8 cellular contexts compared by ENCODE assay signal in genomic region chr18:31498450-31499156, GRCh38. TPM values are rescaled to one million over a fixed set of nuclear protein-coding genes. Genes with fewer than 3 reads are reported as not detected.
A peak's percentile ranks its signal among the peaks of the same experiment; 100 is the strongest.
DNase-seq lines count a peak whose midpoint lies in the region; ATAC-seq and TF ChIP-seq lines count a peak whose summit lies in the region.

No MANE protein-coding gene starts in this region.

- no peak overlapping the region for H3K4me3 ChIP-seq in CD4-positive, alpha-beta memory T cell (ENCODE audit: low read length in 2 of 2)
- peak overlapping the region; percentile 72 for H3K4me3 ChIP-seq in neuron (ENCODE audit: low read length)

- POLR2A ChIA-PET in CD4-positive, alpha-beta memory T cell (lab: Charles Lee; ENCODE audit: partially characterized antibody) = no interaction called here

- CTCF ChIA-PET in CD4-positive, alpha-beta memory T cell (lab: Charles Lee; ENCODE audit: partially characterized antibody) = no interaction called here

- peaks cover 0 to 6% (median 1%) of the 10 kb centered on the region in 8 donors for H3K9me3 Mint-ChIP-seq in CD4-positive, alpha-beta memory T cell
- no peaks in the 10 kb centered on the region for H3K9me3 Mint-ChIP-seq in endothelial cell (ENCODE audit: unreplicated experiment)

- peaks cover 8% of the 10 kb centered on the region for H3K27me3 ChIP-seq in CD4-positive, alpha-beta memory T cell (ENCODE audit: insufficient read depth, low read length)
- peaks cover 39% of the 10 kb centered on the region for H3K27me3 ChIP-seq in neuron (ENCODE audit: insufficient read depth, low read length)

- intact Hi-C loops in CD4-positive, alpha-beta memory T cell (cut with micrococcal nuclease) = no loop called here

- peaks cover 2 to 12% (median 3%) of the 10 kb centered on the region in 4 donors for H3K4me1 Mint-ChIP-seq in CD4-positive, alpha-beta memory T cell
- peaks cover 14% of the 10 kb centered on the region for H3K4me1 Mint-ChIP-seq in endothelial cell (ENCODE audit: unreplicated experiment)

- H3K27me3 Mint-ChIP-seq in CD4-positive, alpha-beta memory T cell = peaks cover 18 to 23% of the 10 kb centered on the region in 2 donors
- peaks cover 2% of the 10 kb centered on the region for H3K27me3 Mint-ChIP-seq in endothelial cell (ENCODE audit: unreplicated experiment)

- no peak overlapping the region for H3K27ac Mint-ChIP-seq in CD4-positive, alpha-beta memory T cell
- peak overlapping the region; percentile 77 for H3K27ac Mint-ChIP-seq in endothelial cell (ENCODE audit: unreplicated experiment)

- no peaks in the 10 kb centered on the region for H3K9me3 ChIP-seq in CD4-positive, alpha-beta memory T cell (ENCODE audit: control insufficient read depth in 1 of 2, low read length in 2 of 2)
- H3K9me3 ChIP-seq in neuron (ENCODE audit: low read length) = no peaks in the 10 kb centered on the region

- no peak overlapping the region for H3K27ac ChIP-seq in CD4-positive, alpha-beta memory T cell (ENCODE audit: low read depth, low read length)

- H3K36me3 ChIP-seq in CD4-positive, alpha-beta memory T cell (ENCODE audit: insufficient read depth, low read length) = no peaks in the 10 kb centered on the region
- H3K36me3 ChIP-seq in neuron (ENCODE audit: insufficient read depth, low read length) = no peaks in the 10 kb centered on the region

- H3K4me1 ChIP-seq in CD4-positive, alpha-beta memory T cell (ENCODE audit: insufficient read depth, low read length) = no peaks in the 10 kb centered on the region
- peaks cover 8% of the 10 kb centered on the region for H3K4me1 ChIP-seq in neuron (ENCODE audit: insufficient read depth, low read length)

- no peak for TF ChIP-seq CTCF in endothelial cell (IDR thresholded peaks at IDR 0.05; ENCODE audit: unreplicated experiment)

- no peak for DNase-seq in CD4-positive, alpha-beta memory T cell
- DNase-seq in NCI-H2227 treated with DMSO at 0.1 percent for 48 hours (lab: John Stamatoyannopoulos, UW) (peak; percentile 4), endothelial cell (ENCODE audit: low spot score) (no peak), DMS153 treated with DMSO at 0.1 percent for 48 hours (lab: John Stamatoyannopoulos, UW; ENCODE audit: unreplicated experiment) (no peak), hypothalamus (lab: John Stamatoyannopoulos, UW) (no peak)

- peak; percentile 11 for ATAC-seq in GM21576 (IDR thresholded peaks at IDR 0.05; ENCODE audit: unreplicated experiment)
- ATAC-seq in GM18909 (IDR thresholded peaks at IDR 0.05; ENCODE audit: poor library complexity, unreplicated experiment) = no peak

- peak overlapping the region; percentile 91 for H2AFZ ChIP-seq in neuron (ENCODE audit: low read depth, low read length)

- H3K36me3 Mint-ChIP-seq in CD4-positive, alpha-beta memory T cell = no peaks in the 10 kb centered on the region
- peaks cover 3% of the 10 kb centered on the region for H3K36me3 Mint-ChIP-seq in endothelial cell (ENCODE audit: low read depth, unreplicated experiment)

- H3K4me3 Mint-ChIP-seq in CD4-positive, alpha-beta memory T cell = peak overlapping the region; percentile 23 to 74 (median 57)
- H3K4me3 Mint-ChIP-seq in endothelial cell (ENCODE audit: unreplicated experiment) = peak overlapping the region; percentile 98

RNA-seq across cellular contexts. Expression of gene DSG2, which starts 0.6 kb away (rescaled TPM):
- total RNA-seq in CD4-positive, alpha-beta memory T cell = not detected
- polyA plus RNA-seq in CD4-positive, alpha-beta memory T cell = not detected
- 60.5 TPM for total RNA-seq in endothelial cell (ENCODE audit: unreplicated experiment)

RNA-seq across cellular contexts. Expression of gene DSG3, which starts 51.1 kb away (rescaled TPM):
- not detected for total RNA-seq in CD4-positive, alpha-beta memory T cell
- polyA plus RNA-seq in CD4-positive, alpha-beta memory T cell = under 1 TPM in 1 of 2 donors, not detected in 1; 0.03 TPM
- total RNA-seq in endothelial cell (ENCODE audit: unreplicated experiment) = not detected

Comparison
In these comparisons a context has a peak if more than half of its experiments do, and no peak if none do; other contexts are left out.
1. RNA of gene DSG2, which starts 0.6 kb away (total RNA-seq): 60.5 TPM in endothelial cell (single experiment); not detected in CD4-positive, alpha-beta memory T cell; every median in the first group is over 10 times any median in the second.